In the genomic region with DNA sequence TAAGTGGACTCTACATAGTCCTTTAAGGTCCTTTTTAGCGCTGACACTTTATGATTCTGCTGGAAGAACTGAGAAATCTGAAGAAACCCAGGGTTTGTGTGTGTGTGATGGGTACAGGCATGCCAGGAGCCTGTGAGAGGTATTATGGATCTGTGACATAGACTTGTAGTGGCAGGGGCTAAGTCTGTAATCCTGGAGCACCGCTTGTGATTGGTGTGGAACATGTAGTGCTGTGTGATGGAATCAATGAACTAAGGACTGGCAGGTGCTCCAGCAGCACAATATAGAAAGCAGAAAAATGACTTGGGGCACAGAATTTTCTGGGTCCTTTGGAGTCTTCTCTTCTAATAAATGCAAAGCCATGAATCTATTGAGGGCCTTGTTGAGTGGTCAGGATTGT, we compare ENCODE assay signal across 15 cellular contexts.
A peak's percentile ranks its signal among the peaks of the same experiment; 100 is the strongest.
DNase-seq lines count a peak whose midpoint lies in the region; ATAC-seq and TF ChIP-seq lines count a peak whose summit lies in the region.
"Had no signal": no experiment of that assay in that cellular context is flagged by ENCODE, and none has a peak within 500 bp of the region (broad histone marks: within the 10 kb centered on the region; RNA-seq: fewer than 3 reads in every experiment).

No MANE protein-coding gene starts in this region.

- H3K27ac Mint-ChIP-seq in osteocyte (ENCODE audit: unreplicated experiment) = peak overlapping the region; percentile 12
- no peak overlapping the region for H3K27ac Mint-ChIP-seq in activated CD4-positive, alpha-beta T cell treated with anti-CD3 and anti-CD28 coated beads, Interleukin-2, amount 10 ng/mL, durations not matched to agents 7 days and 5 days
- H3K27ac Mint-ChIP-seq: CD4-positive, alpha-beta T cell had no signal

- POLR2A ChIA-PET in activated CD4-positive, alpha-beta T cell treated with anti-CD3 and anti-CD28 coated beads, Interleukin-2, amount 10 ng/mL, durations not matched to agents 7 days and 5 days (lab: Charles Lee) = no interaction called here

- no peak for TF ChIP-seq CTCF in osteocyte (IDR thresholded peaks at IDR 0.05)

- no peaks in the 10 kb centered on the region for H3K9me3 Mint-ChIP-seq in osteocyte (ENCODE audit: unreplicated experiment)
- H3K9me3 Mint-ChIP-seq in activated CD4-positive, alpha-beta T cell treated with anti-CD3 and anti-CD28 coated beads, Interleukin-2, amount 10 ng/mL, durations not matched to agents 7 days and 5 days = no peaks in the 10 kb centered on the region
- H3K9me3 Mint-ChIP-seq: CD4-positive, alpha-beta T cell; H9 had no signal

- peak; percentile 19 for DNase-seq in NCI-H1694 treated with DMSO at 0.1 percent for 48 hours (lab: John Stamatoyannopoulos, UW)
- DNase-seq in NCI-H1694 (lab: John Stamatoyannopoulos, UW) = no peak
- DNase-seq in cerebellar cortex (ENCODE audit: low spot score) = peak; percentile 34
- no peak for DNase-seq in osteocyte (ENCODE audit: extremely low spot score, unreplicated experiment)
- no peak for DNase-seq in glomerular visceral epithelial cell (ENCODE audit: extremely low spot score)
- DNase-seq in activated CD4-positive, alpha-beta T cell treated with anti-CD3 and anti-CD28 coated beads, Interleukin-2, amount 10 ng/mL, durations not matched to agents 7 days and 5 days = no peak
- DNase-seq: AML-193; CD4-positive, alpha-beta T cell; DMS153; DMS79; GF-D8; GOT3; H9 had no signal

- ATAC-seq in HG03097 (IDR thresholded peaks at IDR 0.05; ENCODE audit: low FRiP score, unreplicated experiment) = no peak
- ATAC-seq: A549 had no signal

- no peaks in the 10 kb centered on the region for H3K27me3 Mint-ChIP-seq in osteocyte (ENCODE audit: unreplicated experiment)
- H3K27me3 Mint-ChIP-seq in activated CD4-positive, alpha-beta T cell treated with anti-CD3 and anti-CD28 coated beads, Interleukin-2, amount 10 ng/mL, durations not matched to agents 7 days and 5 days = peaks cover 7% of the 10 kb centered on the region
- H3K27me3 Mint-ChIP-seq: CD4-positive, alpha-beta T cell had no signal

- CTCF ChIA-PET in activated CD4-positive, alpha-beta T cell treated with anti-CD3 and anti-CD28 coated beads, Interleukin-2, amount 10 ng/mL, durations not matched to agents 7 days and 5 days (lab: Charles Lee) = no interaction called here

- H3K36me3 Mint-ChIP-seq in osteocyte (ENCODE audit: unreplicated experiment) = peaks cover 23% of the 10 kb centered on the region
- H3K36me3 Mint-ChIP-seq in activated CD4-positive, alpha-beta T cell treated with anti-CD3 and anti-CD28 coated beads, Interleukin-2, amount 10 ng/mL, durations not matched to agents 7 days and 5 days (ENCODE audit: low read depth) = no peaks in the 10 kb centered on the region

- no peak overlapping the region for H3K4me3 Mint-ChIP-seq in osteocyte (ENCODE audit: unreplicated experiment)
- no peak overlapping the region for H3K4me3 Mint-ChIP-seq in activated CD4-positive, alpha-beta T cell treated with anti-CD3 and anti-CD28 coated beads, Interleukin-2, amount 10 ng/mL, durations not matched to agents 7 days and 5 days
- H3K4me3 Mint-ChIP-seq: CD4-positive, alpha-beta T cell; H9 had no signal

- peaks cover 32% of the 10 kb centered on the region for H3K4me1 Mint-ChIP-seq in osteocyte (ENCODE audit: unreplicated experiment)
- no peaks in the 10 kb centered on the region for H3K4me1 Mint-ChIP-seq in activated CD4-positive, alpha-beta T cell treated with anti-CD3 and anti-CD28 coated beads, Interleukin-2, amount 10 ng/mL, durations not matched to agents 7 days and 5 days

Comparison
In these comparisons a context has a peak if more than half of its experiments do, and no peak if none do; other contexts are left out.
1. DNase-seq: peak in NCI-H1694 treated with DMSO at 0.1 percent for 48 hours (single experiment) and cerebellar cortex (single experiment); none in NCI-H1694 (single experiment), osteocyte (single experiment), glomerular visceral epithelial cell (single experiment) and activated CD4-positive, alpha-beta T cell treated with anti-CD3 and anti-CD28 coated beads, Interleukin-2, amount 10 ng/mL, durations not matched to agents 7 days and 5 days (single experiment).